ENCODE assay signal across 30 cellular contexts in the genomic region with DNA sequence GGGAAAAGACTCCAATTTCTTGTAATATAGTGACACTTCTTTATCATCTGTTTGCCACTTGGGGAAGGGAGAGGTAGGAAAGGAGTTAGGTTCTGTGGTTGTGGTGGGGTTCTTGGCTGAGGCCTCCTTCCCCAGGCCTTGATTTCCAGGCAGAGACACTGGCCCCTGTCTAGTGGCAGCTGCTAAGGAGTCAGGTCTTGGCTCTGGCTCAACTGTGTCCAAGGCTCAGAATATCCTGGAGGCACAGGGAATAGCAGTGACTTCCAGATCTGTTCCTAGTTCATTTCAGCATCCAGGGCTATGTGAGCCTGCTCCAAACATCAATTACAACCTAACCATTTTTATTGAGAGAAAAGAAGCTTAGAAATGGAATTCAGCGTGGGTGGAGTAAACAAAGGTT. TPM values are rescaled to one million over a fixed set of nuclear protein-coding genes. Genes with fewer than 3 reads are reported as not detected.
"Had no signal": no experiment of that assay in that cellular context is flagged by ENCODE, and none has a peak within 500 bp of the region (broad histone marks: within the 10 kb centered on the region; RNA-seq: fewer than 3 reads in every experiment).

No MANE protein-coding gene starts in this region.

- H3K4me1 ChIP-seq: breast epithelium, uterus had no signal

- H3K4me3 ChIP-seq: breast epithelium, esophagus squamous epithelium, gastroesophageal sphincter, lung, ovary, prostate gland, skin epidermis, transverse colon, uterus had no signal

- ATAC-seq: activated T-cell treated with anti-CD3 and anti-CD28 coated beads, Interleukin-2, amount 50 U/mL, for 4 hours; gastroesophageal sphincter; left colon; natural killer cell treated with Interleukin-12 subunit alpha and Interleukin-12 subunit beta and Interleukin-15 and Interleukin-18, amount 100 ng/mL, for 72 hours; stimulated activated effector memory CD8-positive, alpha-beta T cell treated with anti-CD3 and anti-CD28 coated beads, Interleukin-12 subunit alpha, Interleukin-12 subunit beta, amount 100 ng/mL, for 72 hours; T-helper 17 cell had no signal

- DNase-seq: activated CD4-positive, alpha-beta T cell treated with anti-CD3 and anti-CD28 coated beads for 4 hours; activated CD4-positive, alpha-beta T cell treated with anti-CD3 and anti-CD28 coated beads, Interleukin-2, amount 50 U/mL, for 48 hours; activated CD4-positive, CD25-positive, alpha-beta regulatory T cell; activated CD8-positive, alpha-beta memory T cell treated with anti-CD3 and anti-CD28 coated beads, Interleukin-2, amount 50 U/mL, for 48 hours; activated naive CD4-positive, alpha-beta T cell treated with Interleukin-2 at 50 U/mL for 16 hours; activated naive CD8-positive, alpha-beta T cell treated with anti-CD3 and anti-CD28 coated beads for 36 hours; activated T-cell treated with anti-CD3 and anti-CD28 coated beads, Interleukin-2, amount 50 U/mL, for 4 hours; cortex of kidney; endodermal cell; esophagus squamous epithelium; head of caudate nucleus; left colon; midbrain; ovary; right cardiac atrium; stimulated activated CD4-positive, alpha-beta T cell treated with anti-CD3 and anti-CD28 coated beads, Interleukin-2, amount 100 ng/mL, for 24 hours; T-helper 17 cell; transverse colon; uterus had no signal

- H3K9me3 ChIP-seq: breast epithelium, esophagus squamous epithelium, gastroesophageal sphincter, neutrophil, ovary, prostate gland, transverse colon, uterus had no signal

- H3K27ac ChIP-seq: breast epithelium, esophagus squamous epithelium, gastroesophageal sphincter, neutrophil, ovary, prostate gland, skin epidermis, transverse colon, uterus had no signal

- H3K27me3 ChIP-seq: breast epithelium, esophagus squamous epithelium, gastroesophageal sphincter, ovary, transverse colon, uterus had no signal

- H3K36me3 ChIP-seq: breast epithelium, esophagus squamous epithelium, gastroesophageal sphincter, neutrophil, ovary, prostate gland, transverse colon, uterus had no signal

RNA-seq across cellular contexts. Expression of a gene that starts 58.0 kb away (rescaled TPM):
- total RNA-seq: activated CD8-positive, alpha-beta memory T cell treated with anti-CD3 and anti-CD28 coated beads for 36 hours; activated naive CD8-positive, alpha-beta T cell treated with anti-CD3 and anti-CD28 coated beads for 36 hours; activated T-cell treated with anti-CD3 and anti-CD28 coated beads, Interleukin-2, amount 50 U/mL, for 4 hours; activated T-helper 2 cell treated with anti-CD3 and anti-CD28 coated beads, Interferon-gamma antibody, Interleukin-2, Interleukin-4, amounts not matched to agents 10 μg/mL and 5 μg/mL and 100 μg/mL, durations not matched to agents 14 hours and 24 hours and 36 hours; astrocyte; natural killer cell treated with Interleukin-12 subunit alpha and Interleukin-12 subunit beta and Interleukin-15 and Interleukin-18, amount 100 ng/mL, for 72 hours; T-helper 17 cell had no signal
